In genomic region chr2:238030422-238031155, GRCh38 we compare ENCODE assay signal across 26 cellular contexts. TPM values are rescaled to one million over a fixed set of nuclear protein-coding genes. Genes with fewer than 3 reads are reported as not detected.
DNase-seq lines count a peak whose midpoint lies in the region; ATAC-seq, FAIRE-seq and TF ChIP-seq lines count a peak whose summit lies in the region.
"Had no signal": no experiment of that assay in that cellular context is flagged by ENCODE, and none has a peak within 500 bp of the region (broad histone marks: within the 10 kb centered on the region; RNA-seq: fewer than 3 reads in every experiment).

No MANE protein-coding gene starts in this region.

- H3K36me3 Mint-ChIP-seq in activated T-helper 17 cell treated with anti-CD3 and anti-CD28 coated beads, Interleukin-2, amount 50 U/mL, for 72 hours (ENCODE audit: low read depth), result peaks cover 82% of the 10 kb centered on the region
- peaks cover 59% of the 10 kb centered on the region for H3K36me3 Mint-ChIP-seq in activated CD4-positive, alpha-beta memory T cell treated with anti-CD3 and anti-CD28 coated beads, Interleukin-2, amount 10 ng/mL, durations not matched to agents 7 days and 5 days (ENCODE audit: low read depth)

- peaks cover 14% of the 10 kb centered on the region for H3K4me1 Mint-ChIP-seq in stimulated activated naive CD8-positive, alpha-beta T cell treated with anti-CD3 and anti-CD28 coated beads, Interleukin-15, amount 100 ng/mL, for 72 hours
- peaks cover 1% of the 10 kb centered on the region for H3K4me1 Mint-ChIP-seq in activated T-helper 17 cell treated with anti-CD3 and anti-CD28 coated beads, Interleukin-2, amount 50 U/mL, for 72 hours
- peaks cover 5% of the 10 kb centered on the region for H3K4me1 Mint-ChIP-seq in activated CD4-positive, alpha-beta memory T cell treated with anti-CD3 and anti-CD28 coated beads, Interleukin-2, amount 10 ng/mL, durations not matched to agents 7 days and 5 days

- POLR2A ChIA-PET in activated CD4-positive, alpha-beta memory T cell treated with anti-CD3 and anti-CD28 coated beads, Interleukin-2, amount 10 ng/mL, durations not matched to agents 7 days and 5 days (lab: Charles Lee), result no interaction called here

- H3K9me3 ChIP-seq in keratinocyte (ENCODE audit: control insufficient read depth, low read depth, low read length), result no peaks in the 10 kb centered on the region
- H3K9me3 ChIP-seq: BLaER1 treated with 17β-estradiol and CSF1 and Interleukin-3, amounts not matched to agents 10 nM and 100 nM; right atrium auricular region; spleen; stomach; transverse colon had no signal

- H3K4me1 ChIP-seq in keratinocyte (ENCODE audit: control insufficient read depth, extremely low read depth, insufficient read depth, low read length), result peaks cover 42% of the 10 kb centered on the region
- H3K4me1 ChIP-seq: right atrium auricular region, stomach, transverse colon had no signal

- CTCF ChIA-PET in activated CD4-positive, alpha-beta memory T cell treated with anti-CD3 and anti-CD28 coated beads, Interleukin-2, amount 10 ng/mL, durations not matched to agents 7 days and 5 days (lab: Charles Lee), result no interaction called here

- peak overlapping the region; percentile 29 to 69 for H3K27ac Mint-ChIP-seq in stimulated activated naive CD8-positive, alpha-beta T cell treated with anti-CD3 and anti-CD28 coated beads, Interleukin-15, amount 100 ng/mL, for 72 hours
- peak overlapping the region; percentile 39 for H3K27ac Mint-ChIP-seq in activated T-helper 17 cell treated with anti-CD3 and anti-CD28 coated beads, Interleukin-2, amount 50 U/mL, for 72 hours
- no peak overlapping the region for H3K27ac Mint-ChIP-seq in activated CD4-positive, alpha-beta memory T cell treated with anti-CD3 and anti-CD28 coated beads, Interleukin-2, amount 10 ng/mL, durations not matched to agents 7 days and 5 days
- H3K27ac Mint-ChIP-seq: activated CD4-positive, alpha-beta T cell treated with anti-CD3 and anti-CD28 coated beads for 36 hours; activated CD8-positive, alpha-beta memory T cell treated with anti-CD3 and anti-CD28 coated beads, Interleukin-2, amount 10 ng/mL, durations not matched to agents 7 days and 5 days had no signal

- dilution Hi-C loops in keratinocyte (cut with MboI; ENCODE audit: extremely low pct_ligation_motif_present, low sequenced_read_pairs), result no loop called here

- H3K9me1 ChIP-seq in keratinocyte (ENCODE audit: control insufficient read depth, extremely low read depth, insufficient read depth, low read length), result no peaks in the 10 kb centered on the region

- peak in 2 of 3 experiments; percentile 27 to 34 for TF ChIP-seq CTCF in keratinocyte (optimal IDR thresholded peaks at IDR 0.05 in 1 of 3, IDR thresholded peaks at IDR 0.05 in 1 of 3, conservative IDR thresholded peaks at IDR 0.05 in 1 of 3; ENCODE audit: extremely low read depth in 1 of 3, insufficient read depth in 2 of 3, low read length in 3 of 3)

- no peak overlapping the region for H3K9ac ChIP-seq in keratinocyte (ENCODE audit: control insufficient read depth, extremely low read depth, insufficient read depth, low read length)
- H3K9ac ChIP-seq: BLaER1 treated with 17β-estradiol and CSF1 and Interleukin-3, amounts not matched to agents 10 nM and 100 nM; KMS-11 had no signal

- ATAC-seq in stimulated activated naive CD8-positive, alpha-beta T cell treated with anti-CD3 and anti-CD28 coated beads, Interleukin-15, amount 100 ng/mL, for 72 hours, result no peak
- ATAC-seq in stimulated activated naive CD8-positive, alpha-beta T cell treated with anti-CD3 and anti-CD28 coated beads, Interleukin-15, Interleukin-2, amounts not matched to agents 100 U/mL and 50 U/mL, for 24 hours, result no peak
- ATAC-seq in activated T-helper 17 cell treated with anti-CD3 and anti-CD28 coated beads, Interleukin-2, amount 50 U/mL, for 72 hours (replicated peaks), result no peak
- no peak for ATAC-seq in HG02870 (IDR thresholded peaks at IDR 0.05; ENCODE audit: unreplicated experiment)
- ATAC-seq: activated CD4-positive, alpha-beta T cell treated with anti-CD3 and anti-CD28 coated beads for 36 hours; activated CD8-positive, alpha-beta memory T cell treated with anti-CD3 and anti-CD28 coated beads, Interleukin-2, amount 10 ng/mL, durations not matched to agents 7 days and 5 days; left colon had no signal

- no peaks in the 10 kb centered on the region for H3K9me3 Mint-ChIP-seq in stimulated activated naive CD8-positive, alpha-beta T cell treated with anti-CD3 and anti-CD28 coated beads, Interleukin-15, amount 100 ng/mL, for 72 hours
- no peaks in the 10 kb centered on the region for H3K9me3 Mint-ChIP-seq in activated T-helper 17 cell treated with anti-CD3 and anti-CD28 coated beads, Interleukin-2, amount 50 U/mL, for 72 hours
- H3K9me3 Mint-ChIP-seq in activated CD4-positive, alpha-beta memory T cell treated with anti-CD3 and anti-CD28 coated beads, Interleukin-2, amount 10 ng/mL, durations not matched to agents 7 days and 5 days, result no peaks in the 10 kb centered on the region

- peaks cover 17 to 18% of the 10 kb centered on the region in 2 experiments for H3K36me3 ChIP-seq in keratinocyte (ENCODE audit: control insufficient read depth in 2 of 2, extremely low read depth in 1 of 2, insufficient read depth in 2 of 2, low read length in 2 of 2)

- FAIRE-seq in keratinocyte (lab: Jason Lieb, UNC), result no peak

- no peaks in the 10 kb centered on the region for H4K20me1 ChIP-seq in keratinocyte (ENCODE audit: control insufficient read depth, extremely low read depth, insufficient read depth, low read length)

- no peaks in the 10 kb centered on the region for H3K27me3 ChIP-seq in keratinocyte (ENCODE audit: control insufficient read depth, extremely low read depth, insufficient read depth, low read length)
- H3K27me3 ChIP-seq: BLaER1 treated with 17β-estradiol and CSF1 and Interleukin-3, amounts not matched to agents 10 nM and 100 nM; right atrium auricular region; spleen; stomach; transverse colon had no signal

- no peak overlapping the region for H3K27ac ChIP-seq in keratinocyte (ENCODE audit: control insufficient read depth, insufficient read depth, low read length)
- H3K27ac ChIP-seq: BLaER1 treated with 17β-estradiol and CSF1 and Interleukin-3, amounts not matched to agents 10 nM and 100 nM; KMS-11; right atrium auricular region; spleen; stomach; transverse colon had no signal

- H3K4me2 ChIP-seq in keratinocyte (ENCODE audit: control insufficient read depth, extremely low read depth, insufficient read depth, low read depth, low read length), result no peak overlapping the region
- H3K4me2 ChIP-seq: BLaER1 treated with 17β-estradiol and CSF1 and Interleukin-3, amounts not matched to agents 10 nM and 100 nM; KMS-11 had no signal

- no peaks in the 10 kb centered on the region for H3K79me2 ChIP-seq in keratinocyte (ENCODE audit: control insufficient read depth, insufficient read depth, low read length)

- DNase-seq in stimulated activated naive CD8-positive, alpha-beta T cell treated with anti-CD3 and anti-CD28 coated beads, Interleukin-15, amount 100 ng/mL, for 72 hours, result no peak
- no peak for DNase-seq in stimulated activated naive CD8-positive, alpha-beta T cell treated with anti-CD3 and anti-CD28 coated beads, Interleukin-15, Interleukin-2, amounts not matched to agents 100 U/mL and 50 U/mL, for 24 hours
- DNase-seq in keratinocyte (ENCODE audit: low read depth, low spot score) (no peak), NCI-H446 treated with DMSO at 0.1 percent for 48 hours (lab: John Stamatoyannopoulos, UW) (no peak), SW 1271 (lab: John Stamatoyannopoulos, UW) (no peak)
- DNase-seq in activated CD4-positive, alpha-beta memory T cell treated with anti-CD3 and anti-CD28 coated beads, Interleukin-2, amount 10 ng/mL, durations not matched to agents 7 days and 5 days, result no peak
- DNase-seq: ACHN; activated CD4-positive, alpha-beta T cell treated with anti-CD3 and anti-CD28 coated beads for 36 hours; activated CD8-positive, alpha-beta memory T cell treated with anti-CD3 and anti-CD28 coated beads, Interleukin-2, amount 10 ng/mL, durations not matched to agents 7 days and 5 days; effector memory CD4-positive, alpha-beta T cell; left colon; mesenchymal stem cell; NCI-H1092 treated with DMSO at 0.1 percent for 48 hours; NCI-H2029 treated with DMSO at 0.1 percent for 48 hours; NCI-H226; occipital lobe; SIG-M5; spleen; stimulated activated CD4-positive, alpha-beta T cell treated with anti-CD3 and anti-CD28 coated beads, Interleukin-4, amount 100 ng/mL, for 24 hours; stomach; transverse colon had no signal

- no peak overlapping the region for H2AFZ ChIP-seq in keratinocyte (ENCODE audit: control insufficient read depth, low read length)

- H3K4me3 ChIP-seq in keratinocyte (ENCODE audit: control insufficient read depth in 2 of 3, extremely low read depth in 1 of 3, insufficient read depth in 2 of 3, low read depth in 1 of 3, low read length in 3 of 3), result no peak overlapping the region
- H3K4me3 ChIP-seq: BLaER1 treated with 17β-estradiol and CSF1 and Interleukin-3, amounts not matched to agents 10 nM and 100 nM; right atrium auricular region; spleen; stomach; transverse colon had no signal

- H3K4me3 Mint-ChIP-seq in stimulated activated naive CD8-positive, alpha-beta T cell treated with anti-CD3 and anti-CD28 coated beads, Interleukin-15, amount 100 ng/mL, for 72 hours, result no peak overlapping the region
- H3K4me3 Mint-ChIP-seq in activated T-helper 17 cell treated with anti-CD3 and anti-CD28 coated beads, Interleukin-2, amount 50 U/mL, for 72 hours, result no peak overlapping the region
- H3K4me3 Mint-ChIP-seq in activated CD4-positive, alpha-beta memory T cell treated with anti-CD3 and anti-CD28 coated beads, Interleukin-2, amount 10 ng/mL, durations not matched to agents 7 days and 5 days, result no peak overlapping the region
- H3K4me3 Mint-ChIP-seq: activated CD4-positive, alpha-beta T cell treated with anti-CD3 and anti-CD28 coated beads for 36 hours; activated CD8-positive, alpha-beta memory T cell treated with anti-CD3 and anti-CD28 coated beads, Interleukin-2, amount 10 ng/mL, durations not matched to agents 7 days and 5 days had no signal

- H3K27me3 Mint-ChIP-seq in stimulated activated naive CD8-positive, alpha-beta T cell treated with anti-CD3 and anti-CD28 coated beads, Interleukin-15, amount 100 ng/mL, for 72 hours, result no peaks in the 10 kb centered on the region
- H3K27me3 Mint-ChIP-seq in activated T-helper 17 cell treated with anti-CD3 and anti-CD28 coated beads, Interleukin-2, amount 50 U/mL, for 72 hours, result no peaks in the 10 kb centered on the region
- no peaks in the 10 kb centered on the region for H3K27me3 Mint-ChIP-seq in activated CD4-positive, alpha-beta memory T cell treated with anti-CD3 and anti-CD28 coated beads, Interleukin-2, amount 10 ng/mL, durations not matched to agents 7 days and 5 days
- H3K27me3 Mint-ChIP-seq: activated CD4-positive, alpha-beta T cell treated with anti-CD3 and anti-CD28 coated beads for 36 hours; activated CD8-positive, alpha-beta memory T cell treated with anti-CD3 and anti-CD28 coated beads, Interleukin-2, amount 10 ng/mL, durations not matched to agents 7 days and 5 days had no signal

RNA-seq across cellular contexts. Expression of gene SCLY, which starts 30.2 kb away (rescaled TPM):
- total RNA-seq in activated T-helper 17 cell treated with anti-CD3 and anti-CD28 coated beads, Interleukin-2, amount 50 U/mL, for 72 hours, result 10 to 100 TPM; 56.2 to 57.1 TPM
- 11.4 to 11.9 TPM (median 11.8 TPM) in 3 replicates for polyA plus RNA-seq in keratinocyte
- 3.2 TPM for polyA plus RNA-seq in keratinocyte (2011; ENCODE audit: low read depth)
- polyA plus RNA-seq in keratinocyte (2011; cell fraction: cytosol; rRNA removed), result 10.3 and 12.1 TPM in 2 replicates
- polyA plus RNA-seq in keratinocyte (2011; cell fraction: nucleus; rRNA removed), result 14.2 and 15.5 TPM in 2 replicates
- 5.4 and 13.8 TPM in 2 replicates for polyA plus RNA-seq in keratinocyte (2012; ENCODE audit: low replicate concordance)
- polyA minus RNA-seq in keratinocyte, result 11.0 to 21.0 TPM (median 15.0 TPM) in 3 replicates
- 18.4 TPM for polyA minus RNA-seq in keratinocyte (2011; cell fraction: cytosol; rRNA and poly(A)+ RNA removed)
- 8.4 and 13.3 TPM in 2 replicates for polyA minus RNA-seq in keratinocyte (2011; cell fraction: nucleus; rRNA and poly(A)+ RNA removed)
- total RNA-seq in activated CD4-positive, alpha-beta memory T cell treated with anti-CD3 and anti-CD28 coated beads, Interleukin-2, amount 10 ng/mL, durations not matched to agents 7 days and 5 days, result 10 to 100 TPM; 22.0 to 22.6 TPM
